Comparison of ENCODE assay signal across 8 cellular contexts in genomic region chr22:49657275-49657973, GRCh38.
A peak's percentile ranks its signal among the peaks of the same experiment; 100 is the strongest.
DNase-seq lines count a peak whose midpoint lies in the region; ATAC-seq, FAIRE-seq and TF ChIP-seq lines count a peak whose summit lies in the region.

No MANE protein-coding gene starts in this region.

- peak overlapping the region; percentile 44 to 48 for H3K4me3 ChIP-seq in kidney (ENCODE audit: low read length in 2 of 2)

- DNase-seq in NCI-H774 (lab: John Stamatoyannopoulos, UW) (peak; percentile 79), activated T-cell treated with anti-CD3 and anti-CD28 coated beads for 24 hours (ENCODE audit: low read depth) (peak; percentile 72), kidney (peak; percentile 84), hypothalamus (lab: John Stamatoyannopoulos, UW) (no peak), NCI-H510A treated with DMSO at 0.1 percent for 48 hours (lab: John Stamatoyannopoulos, UW) (no peak), NCI-H1436 (lab: John Stamatoyannopoulos, UW) (no peak)
- DNase-seq in stimulated activated CD8-positive, alpha-beta memory T cell treated with anti-CD3 and anti-CD28 coated beads, Interleukin-15, amount 100 ng/mL, for 1 hour (ENCODE audit: low read depth) = peak; percentile 37

- H3K27ac ChIP-seq in kidney (ENCODE audit: low read depth in 2 of 2, low read length in 2 of 2) = peak overlapping the region; percentile 32 to 47

- TF ChIP-seq CTCF in kidney (IDR thresholded peaks at IDR 0.05; ENCODE audit: borderline replicate concordance, extremely low read depth, insufficient read depth) = no peak

- H3K36me3 ChIP-seq in kidney (ENCODE audit: control insufficient read depth in 1 of 2, insufficient read depth in 2 of 2, low read length in 2 of 2) = no peaks in the 10 kb centered on the region

- H3K9me3 ChIP-seq in kidney (ENCODE audit: control insufficient read depth in 1 of 2, low read length in 2 of 2) = no peaks in the 10 kb centered on the region

- no peaks in the 10 kb centered on the region for H3K4me1 ChIP-seq in kidney (ENCODE audit: control insufficient read depth in 1 of 2, insufficient read depth in 1 of 2, low read depth in 1 of 2, low read length in 2 of 2)

- no peak overlapping the region for H3K9ac ChIP-seq in kidney (ENCODE audit: low read length in 2 of 2)

- intact Hi-C loops in kidney (cut with DNase I) = no loop called here

- no peak for FAIRE-seq in kidney (lab: Jason Lieb, UNC)

- peak; percentile 53 for ATAC-seq in GM19455 (IDR thresholded peaks at IDR 0.05; ENCODE audit: unreplicated experiment)

Comparison
In these comparisons a context has a peak if more than half of its experiments do, and no peak if none do; other contexts are left out.
1. DNase-seq: peak in NCI-H774 (single experiment), activated T-cell treated with anti-CD3 and anti-CD28 coated beads for 24 hours (single experiment), kidney (single experiment) and stimulated activated CD8-positive, alpha-beta memory T cell treated with anti-CD3 and anti-CD28 coated beads, Interleukin-15, amount 100 ng/mL, for 1 hour (single experiment); none in hypothalamus (0 of 51), NCI-H510A treated with DMSO at 0.1 percent for 48 hours (single experiment) and NCI-H1436 (single experiment).